In the genomic region with DNA sequence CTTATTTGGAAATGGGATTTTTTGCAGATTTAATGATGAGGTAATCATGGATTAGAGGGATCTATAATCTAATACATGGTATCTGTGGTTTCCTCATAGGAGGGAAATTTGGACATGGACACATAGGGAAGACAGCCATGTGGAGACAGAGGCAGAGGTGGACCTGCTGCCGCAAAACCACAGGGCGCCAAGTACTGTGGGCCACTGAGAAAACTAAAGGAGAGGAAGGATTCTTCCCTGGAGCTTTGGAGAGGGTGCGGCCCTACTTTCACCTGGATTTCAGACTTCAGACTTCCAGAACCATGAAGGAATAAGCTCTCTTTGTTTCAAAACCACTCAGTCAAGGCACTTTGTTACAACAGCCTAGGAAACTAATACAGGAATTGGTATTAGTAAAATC, we compare ENCODE assay signal across 18 cellular contexts.
DNase-seq lines count a peak whose midpoint lies in the region; ATAC-seq, FAIRE-seq and TF ChIP-seq lines count a peak whose summit lies in the region.
"Had no signal": no experiment of that assay in that cellular context is flagged by ENCODE, and none has a peak within 500 bp of the region (broad histone marks: within the 10 kb centered on the region; RNA-seq: fewer than 3 reads in every experiment).

No MANE protein-coding gene starts in this region.

- H3K4me2 ChIP-seq in astrocyte (ENCODE audit: low read length) (peak overlapping the region; percentile 18), keratinocyte (ENCODE audit: control insufficient read depth, extremely low read depth, insufficient read depth, low read depth, low read length) (peak overlapping the region; percentile 85), smooth muscle cell (no peak overlapping the region)

- WGBS in smooth muscle cell (ENCODE audit: low lambda C conversion rate), result 91% methylated on average over 3 of the region's 3 CpGs

- H3F3A ChIP-seq in smooth muscle cell (ENCODE audit: low read depth), result peaks cover 17% of the 10 kb centered on the region

- H2AFZ ChIP-seq in astrocyte (ENCODE audit: low read depth, low read length) (no peak overlapping the region), keratinocyte (ENCODE audit: control insufficient read depth, low read length) (no peak overlapping the region), smooth muscle cell (ENCODE audit: low read depth) (no peak overlapping the region)

- no peak for TF ChIP-seq CTCF in HFFc6 (IDR thresholded peaks at IDR 0.05)
- TF ChIP-seq CTCF in astrocyte (IDR thresholded peaks at IDR 0.05; ENCODE audit: insufficient read depth, low read depth, low read length), result no peak
- TF ChIP-seq CTCF in keratinocyte (optimal IDR thresholded peaks at IDR 0.05 in 1 of 3, IDR thresholded peaks at IDR 0.05 in 1 of 3, conservative IDR thresholded peaks at IDR 0.05 in 1 of 3; ENCODE audit: extremely low read depth in 1 of 3, insufficient read depth in 2 of 3, low read length in 3 of 3), result no peak
- no peak for TF ChIP-seq CTCF in smooth muscle cell (IDR thresholded peaks at IDR 0.05; ENCODE audit: borderline replicate concordance, insufficient read depth, poor library complexity, severe bottlenecking)
- no peak for TF ChIP-seq CTCF in CD8-positive, alpha-beta T cell (IDR thresholded peaks at IDR 0.05)
- no peak for TF ChIP-seq CTCF in WERI-Rb-1 (IDR thresholded peaks at IDR 0.05; ENCODE audit: low read depth, low read length)

- no peaks in the 10 kb centered on the region for H4K20me1 ChIP-seq in astrocyte (ENCODE audit: insufficient read depth, low read length)
- no peaks in the 10 kb centered on the region for H4K20me1 ChIP-seq in keratinocyte (ENCODE audit: control insufficient read depth, extremely low read depth, insufficient read depth, low read length)
- H4K20me1 ChIP-seq in smooth muscle cell (ENCODE audit: low read depth), result no peaks in the 10 kb centered on the region

- H3K4me3 ChIP-seq in astrocyte (ENCODE audit: insufficient read depth, low read depth, low read length) (no peak overlapping the region), keratinocyte (ENCODE audit: control insufficient read depth in 2 of 3, extremely low read depth in 1 of 3, insufficient read depth in 2 of 3, low read depth in 1 of 3, low read length in 3 of 3) (peak overlapping the region; percentile 29 to 85 (median 46)), smooth muscle cell (no peak overlapping the region), WERI-Rb-1 (ENCODE audit: low read depth, low read length) (no peak overlapping the region)
- no peak overlapping the region for H3K4me3 ChIP-seq in CD8-positive, alpha-beta T cell (ENCODE audit: low read depth, low read length)
- H3K4me3 ChIP-seq: HAP-1, SK-N-MC had no signal

- H3K9me3 Mint-ChIP-seq in HFFc6 (0 out of 2 replicates have a peak, but pooled peaks cover 5% of the 10 kb centered on the region), astrocyte (ENCODE audit: unreplicated experiment) (no peaks in the 10 kb centered on the region)
- no peaks in the 10 kb centered on the region for H3K9me3 Mint-ChIP-seq in CD8-positive, alpha-beta T cell

- peaks cover 22% of the 10 kb centered on the region for H3K4me1 ChIP-seq in astrocyte (ENCODE audit: insufficient read depth, low read length)
- H3K4me1 ChIP-seq in keratinocyte (ENCODE audit: control insufficient read depth, extremely low read depth, insufficient read depth, low read length), result peaks cover 56% of the 10 kb centered on the region
- peaks cover 29% of the 10 kb centered on the region for H3K4me1 ChIP-seq in smooth muscle cell (ENCODE audit: low read depth)
- H3K4me1 ChIP-seq in CD8-positive, alpha-beta T cell (ENCODE audit: insufficient read depth, low read length), result no peaks in the 10 kb centered on the region
- H3K4me1 ChIP-seq: Caco-2, HAP-1 had no signal

- H3K27ac ChIP-seq in astrocyte (ENCODE audit: low read depth, low read length), result peak overlapping the region; percentile 56
- H3K27ac ChIP-seq in keratinocyte (ENCODE audit: control insufficient read depth, insufficient read depth, low read length), result peak overlapping the region; percentile 90
- H3K27ac ChIP-seq in smooth muscle cell (ENCODE audit: low read depth), result peak overlapping the region; percentile 84
- H3K27ac ChIP-seq in CD8-positive, alpha-beta T cell (ENCODE audit: low read depth, low read length), result no peak overlapping the region
- no peak overlapping the region for H3K27ac ChIP-seq in WERI-Rb-1
- H3K27ac ChIP-seq: SK-N-MC had no signal

- H3K9ac ChIP-seq in astrocyte (ENCODE audit: low read length), result peak overlapping the region; percentile 8
- peak overlapping the region; percentile 85 for H3K9ac ChIP-seq in keratinocyte (ENCODE audit: control insufficient read depth, extremely low read depth, insufficient read depth, low read length)
- H3K9ac ChIP-seq in smooth muscle cell (ENCODE audit: low read depth), result no peak overlapping the region

- H3K9me1 ChIP-seq in keratinocyte (ENCODE audit: control insufficient read depth, extremely low read depth, insufficient read depth, low read length), result no peaks in the 10 kb centered on the region

- peaks cover 16% of the 10 kb centered on the region for H3K79me2 ChIP-seq in astrocyte (ENCODE audit: insufficient read depth, low read length)
- peaks cover 40% of the 10 kb centered on the region for H3K79me2 ChIP-seq in keratinocyte (ENCODE audit: control insufficient read depth, insufficient read depth, low read length)
- H3K79me2 ChIP-seq in smooth muscle cell (ENCODE audit: low read depth), result no peaks in the 10 kb centered on the region

- intact Hi-C loops in CD8-positive, alpha-beta T cell (cut with DNase I, micrococcal nuclease), result no loop called here
- intact Hi-C loops in head of caudate nucleus (cut with DNase I), result no loop called here

- DNase-seq in HFFc6, result no peak
- DNase-seq in astrocyte (ENCODE audit: low read depth), result no peak
- no peak for DNase-seq in keratinocyte (ENCODE audit: low read depth, low spot score)
- DNase-seq in smooth muscle cell (lab: John Stamatoyannopoulos, UW; ENCODE audit: unreplicated experiment), result no peak
- no peak for DNase-seq in CD8-positive, alpha-beta T cell
- DNase-seq in NCI-H2171 treated with DMSO at 0.1 percent for 48 hours (lab: John Stamatoyannopoulos, UW), result no peak
- DNase-seq in head of caudate nucleus, result no peak
- no peak for DNase-seq in WERI-Rb-1
- DNase-seq: Caco-2, DMS53, KG1, NCI-H1436, NCI-H2029 treated with DMSO at 0.1 percent for 48 hours, NCI-H510A treated with DMSO at 0.1 percent for 48 hours, NCI-H82, Right ventricle myocardium superior had no signal

- peaks cover 15% of the 10 kb centered on the region for H3K36me3 Mint-ChIP-seq in HFFc6 (ENCODE audit: low read depth)
- H3K36me3 Mint-ChIP-seq in astrocyte (ENCODE audit: low read depth, unreplicated experiment), result no peaks in the 10 kb centered on the region
- no peaks in the 10 kb centered on the region for H3K36me3 Mint-ChIP-seq in CD8-positive, alpha-beta T cell

- dilution Hi-C loops in keratinocyte (cut with MboI; ENCODE audit: extremely low pct_ligation_motif_present, low sequenced_read_pairs), result no loop called here

- H3K9me3 ChIP-seq in astrocyte (ENCODE audit: insufficient read depth, low read depth, low read length) (no peaks in the 10 kb centered on the region), keratinocyte (ENCODE audit: control insufficient read depth, low read depth, low read length) (no peaks in the 10 kb centered on the region), smooth muscle cell (replicated peaks; ENCODE audit: low read depth) (no peaks in the 10 kb centered on the region), WERI-Rb-1 (ENCODE audit: severe bottlenecking) (no peaks in the 10 kb centered on the region)
- no peaks in the 10 kb centered on the region for H3K9me3 ChIP-seq in CD8-positive, alpha-beta T cell (ENCODE audit: low read length)
- H3K9me3 ChIP-seq: Caco-2, HAP-1 had no signal

- no peak for ATAC-seq in CD8-positive, alpha-beta T cell

- H3K27me3 Mint-ChIP-seq in HFFc6 (ENCODE audit: insufficient read depth) (no peaks in the 10 kb centered on the region), astrocyte (ENCODE audit: low read depth, unreplicated experiment) (no peaks in the 10 kb centered on the region)
- H3K27me3 Mint-ChIP-seq in CD8-positive, alpha-beta T cell (ENCODE audit: low read depth), result peaks cover 29% of the 10 kb centered on the region

- H3K27ac Mint-ChIP-seq in HFFc6 (peak overlapping the region; percentile 36; the same call in 1 of the 2 replicates), astrocyte (ENCODE audit: unreplicated experiment) (no peak overlapping the region)
- no peak overlapping the region for H3K27ac Mint-ChIP-seq in CD8-positive, alpha-beta T cell

- H3K27me3 ChIP-seq in astrocyte (ENCODE audit: insufficient read depth, low read length), result no peaks in the 10 kb centered on the region
- H3K27me3 ChIP-seq in keratinocyte (ENCODE audit: control insufficient read depth, extremely low read depth, insufficient read depth, low read length), result no peaks in the 10 kb centered on the region
- H3K27me3 ChIP-seq in smooth muscle cell (ENCODE audit: low read depth), result no peaks in the 10 kb centered on the region
- H3K27me3 ChIP-seq in CD8-positive, alpha-beta T cell (ENCODE audit: insufficient read depth, low read length), result no peaks in the 10 kb centered on the region
- H3K27me3 ChIP-seq in WERI-Rb-1 (ENCODE audit: insufficient read depth, low read depth, severe bottlenecking), result no peaks in the 10 kb centered on the region

- no peaks in the 10 kb centered on the region for H3K36me3 ChIP-seq in astrocyte (ENCODE audit: insufficient read depth, low read length)
- no peaks in the 10 kb centered on the region for H3K36me3 ChIP-seq in keratinocyte (ENCODE audit: control insufficient read depth in 2 of 2, extremely low read depth in 1 of 2, insufficient read depth in 2 of 2, low read length in 2 of 2)
- H3K36me3 ChIP-seq in smooth muscle cell (ENCODE audit: low read depth), result no peaks in the 10 kb centered on the region
- H3K36me3 ChIP-seq in CD8-positive, alpha-beta T cell (ENCODE audit: insufficient read depth, low read length), result no peaks in the 10 kb centered on the region
- no peaks in the 10 kb centered on the region for H3K36me3 ChIP-seq in WERI-Rb-1
- H3K36me3 ChIP-seq: HAP-1 had no signal

- CTCF ChIA-PET in CD8-positive, alpha-beta T cell (lab: Charles Lee), result no interaction called here

- H3K4me1 Mint-ChIP-seq in HFFc6 (ENCODE audit: low read depth) (peaks cover 73% of the 10 kb centered on the region), astrocyte (ENCODE audit: low read depth, unreplicated experiment) (peaks cover 16% of the 10 kb centered on the region)
- no peaks in the 10 kb centered on the region for H3K4me1 Mint-ChIP-seq in CD8-positive, alpha-beta T cell (ENCODE audit: low read depth)

- H3K4me3 Mint-ChIP-seq in HFFc6, result no peak overlapping the region
- H3K4me3 Mint-ChIP-seq in astrocyte (ENCODE audit: unreplicated experiment), result no peak overlapping the region
- no peak overlapping the region for H3K4me3 Mint-ChIP-seq in CD8-positive, alpha-beta T cell

- POLR2A ChIA-PET in CD8-positive, alpha-beta T cell (lab: Charles Lee), result no interaction called here

- FAIRE-seq in astrocyte (lab: Jason Lieb, UNC) (no peak), keratinocyte (lab: Jason Lieb, UNC) (peak; percentile 68)

Comparison
In these comparisons a context has a peak if more than half of its experiments do, and no peak if none do; other contexts are left out.
1. H3K27ac ChIP-seq: peak in astrocyte (single experiment), keratinocyte (single experiment) and smooth muscle cell (single experiment); none in CD8-positive, alpha-beta T cell (single experiment) and WERI-Rb-1 (single experiment).
2. H3K4me3 ChIP-seq: peak in keratinocyte (3 of 3); none in astrocyte (single experiment), smooth muscle cell (single experiment), CD8-positive, alpha-beta T cell (single experiment) and WERI-Rb-1 (single experiment).